ENCODE assay signal across 8 cellular contexts in the genomic region with DNA sequence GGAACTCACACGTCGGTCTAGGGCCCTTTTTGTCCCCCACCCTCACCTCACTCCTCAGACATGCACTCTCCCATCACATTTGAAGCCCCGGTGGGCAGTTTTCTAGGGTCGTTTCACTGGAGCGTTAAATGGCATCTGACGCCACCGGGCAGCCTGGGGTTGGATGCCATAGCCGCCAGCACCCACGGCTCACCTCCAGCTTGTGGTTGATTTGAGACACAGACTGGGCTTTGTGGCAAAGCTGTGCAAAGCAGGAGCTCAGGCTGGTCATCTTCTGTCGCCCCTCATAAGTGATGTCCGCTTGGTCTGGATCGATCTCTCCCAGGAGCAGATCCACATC. TPM values are rescaled to one million over a fixed set of nuclear protein-coding genes. Genes with fewer than 3 reads are reported as not detected.
A peak's percentile ranks its signal among the peaks of the same experiment; 100 is the strongest.
DNase-seq lines count a peak whose midpoint lies in the region; ATAC-seq and TF ChIP-seq lines count a peak whose summit lies in the region.

No MANE protein-coding gene starts in this region.

- POLR2A ChIA-PET in AG04449 (lab: Yijun Ruan, JAX): interaction anchor here (0.6 to 1.5 kb wide), 5 partner anchors 24 to 158 kb away, joined by 3 to 13 read pairs (median 5); partner anchors contain the start of gene DCBLD1

- no peak overlapping the region for H2BK120ac ChIP-seq in trophoblast cell (ENCODE audit: insufficient read depth, low read length, poor library complexity)

- CTCF ChIA-PET in AG04449 (lab: Yijun Ruan, JAX): interaction anchor here (1.0 to 11.3 kb wide), 10 partner anchors 11 to 255 kb away, joined by 3 to 205 read pairs (median 6); no protein-coding TSS in a partner anchor

- peaks cover 31% of the 10 kb centered on the region for H3K36me3 Mint-ChIP-seq in T-helper 2 cell treated with Interferon-gamma antibody and Interleukin-4, amounts not matched to agents 5 μg/mL and 100 μg/mL, for 36 hours (ENCODE audit: low read depth)

- H3K79me1 ChIP-seq in trophoblast cell (ENCODE audit: low read length): peaks cover 9% of the 10 kb centered on the region

- H4K91ac ChIP-seq in trophoblast cell (ENCODE audit: low read depth, low read length): peak overlapping the region; percentile 65

- H2AFZ ChIP-seq in trophoblast cell (ENCODE audit: insufficient read depth, low read length, poor library complexity): peak overlapping the region; percentile 76

- ATAC-seq in GM19025 (IDR thresholded peaks at IDR 0.05; ENCODE audit: low read depth, unreplicated experiment) (peak; percentile 5), HG03139 (IDR thresholded peaks at IDR 0.05; ENCODE audit: unreplicated experiment) (peak; percentile 10), sciatic nerve (no peak)

- peak overlapping the region; percentile 100 for H3K27ac Mint-ChIP-seq in T-helper 2 cell treated with Interferon-gamma antibody and Interleukin-4, amounts not matched to agents 5 μg/mL and 100 μg/mL, for 36 hours

- no peaks in the 10 kb centered on the region for H3K27me3 Mint-ChIP-seq in T-helper 2 cell treated with Interferon-gamma antibody and Interleukin-4, amounts not matched to agents 5 μg/mL and 100 μg/mL, for 36 hours (ENCODE audit: low read depth)

- DNase-seq in AG04449 (ENCODE audit: low read depth, low spot score) (no peak), fibroblast of villous mesenchyme (ENCODE audit: low read depth) (no peak), trophoblast cell (peak; percentile 12 to 16), NCI-H446 treated with DMSO at 0.1 percent for 48 hours (lab: John Stamatoyannopoulos, UW) (no peak), sciatic nerve (ENCODE audit: low spot score) (no peak)
- no peak for DNase-seq in T-helper 2 cell treated with Interferon-gamma antibody and Interleukin-4, amounts not matched to agents 5 μg/mL and 100 μg/mL, for 36 hours (ENCODE audit: low spot score)

- peak overlapping the region; percentile 96 for H3K4ac ChIP-seq in trophoblast cell (ENCODE audit: low read depth, low read length)

- H3K4me3 ChIP-seq in AG04449 (ENCODE audit: low read depth, low read length) (peak overlapping the region; percentile 91), fibroblast of villous mesenchyme (ENCODE audit: low read depth, low read length) (peak overlapping the region; percentile 95), trophoblast cell (ENCODE audit: low read depth, low read length) (peak overlapping the region; percentile 100)

- H3K4me1 ChIP-seq in trophoblast cell (ENCODE audit: control insufficient read depth in 1 of 2, insufficient read depth in 2 of 2, low read length in 2 of 2): peaks cover 0 to 2% of the 10 kb centered on the region in 2 experiments

- H3K27ac ChIP-seq in trophoblast cell (ENCODE audit: low read depth, low read length): peak overlapping the region; percentile 85

- peak overlapping the region; percentile 47 for H4K12ac ChIP-seq in trophoblast cell (ENCODE audit: low read depth, low read length)

- H4K8ac ChIP-seq in trophoblast cell (ENCODE audit: low read depth, low read length): peak overlapping the region; percentile 87

- H3K18ac ChIP-seq in trophoblast cell (ENCODE audit: low read length): peak overlapping the region; percentile 58

- H2AK5ac ChIP-seq in trophoblast cell (ENCODE audit: low read length): peak overlapping the region; percentile 46

- peak overlapping the region; percentile 100 for H3K4me3 Mint-ChIP-seq in T-helper 2 cell treated with Interferon-gamma antibody and Interleukin-4, amounts not matched to agents 5 μg/mL and 100 μg/mL, for 36 hours

- H2BK5ac ChIP-seq in trophoblast cell (ENCODE audit: low read depth, low read length, poor library complexity): peak overlapping the region; percentile 44

- peak overlapping the region; percentile 87 for H3K14ac ChIP-seq in trophoblast cell (ENCODE audit: low read length)

- no peak for TF ChIP-seq CTCF in AG04449 (IDR thresholded peaks at IDR 0.05; ENCODE audit: insufficient read depth, low read length, missing control alignments)
- no peak for TF ChIP-seq CTCF in fibroblast of villous mesenchyme (IDR thresholded peaks at IDR 0.05; ENCODE audit: insufficient read depth, low read depth, low read length)

- no peaks in the 10 kb centered on the region for H3K9me3 ChIP-seq in trophoblast cell (ENCODE audit: insufficient read depth, low read depth, low read length)

- peak overlapping the region; percentile 96 for H3K4me2 ChIP-seq in trophoblast cell (ENCODE audit: low read length)

- no CpG with 5 or more reads among the region's 12 CpGs for WGBS in trophoblast cell (ENCODE audit: extremely low coverage, insufficient coverage, insufficient read length)

- peaks cover 7% of the 10 kb centered on the region for H3K79me2 ChIP-seq in trophoblast cell (ENCODE audit: control insufficient read depth, insufficient read depth, low read length, poor library complexity)

- intact Hi-C loops in sciatic nerve (cut with DNase I): no loop called here

- peaks cover 5% of the 10 kb centered on the region for H3K9me3 Mint-ChIP-seq in T-helper 2 cell treated with Interferon-gamma antibody and Interleukin-4, amounts not matched to agents 5 μg/mL and 100 μg/mL, for 36 hours

- H3K27me3 ChIP-seq in trophoblast cell (ENCODE audit: insufficient read depth, low read length): no peaks in the 10 kb centered on the region

- no peak overlapping the region for H2BK12ac ChIP-seq in trophoblast cell (ENCODE audit: low read length)

- H3K36me3 ChIP-seq in trophoblast cell (ENCODE audit: control insufficient read depth in 1 of 2, insufficient read depth in 2 of 2, low read length in 2 of 2): peaks cover 0 to 7% of the 10 kb centered on the region in 2 experiments

- H3K4me1 Mint-ChIP-seq in T-helper 2 cell treated with Interferon-gamma antibody and Interleukin-4, amounts not matched to agents 5 μg/mL and 100 μg/mL, for 36 hours (ENCODE audit: low read depth): peaks cover 27% of the 10 kb centered on the region

- H3K23ac ChIP-seq in trophoblast cell (ENCODE audit: low read length): no peak overlapping the region

- H3K9ac ChIP-seq in trophoblast cell (ENCODE audit: low read length): peak overlapping the region; percentile 83

RNA-seq across cellular contexts. Expression of gene GOPC, which starts 0.5 kb away (rescaled TPM):
- total RNA-seq in fibroblast of villous mesenchyme (45.1 and 81.6 TPM in 2 replicates), sciatic nerve (31.5 TPM)
- polyA plus RNA-seq in trophoblast cell (2013): 39.9 and 40.5 TPM in 2 replicates

Comparison
In these comparisons a context has a peak if more than half of its experiments do, and no peak if none do; other contexts are left out.
1. DNase-seq: peak in trophoblast cell (2 of 2); none in AG04449 (single experiment), T-helper 2 cell treated with Interferon-gamma antibody and Interleukin-4, amounts not matched to agents 5 μg/mL and 100 μg/mL, for 36 hours (single experiment), fibroblast of villous mesenchyme (single experiment), NCI-H446 treated with DMSO at 0.1 percent for 48 hours (single experiment) and sciatic nerve (single experiment).
2. Peak in every context shown above with its lines, with median percentiles within 50 percentile points of each other: H3K4me3 ChIP-seq.